In the genomic region with DNA sequence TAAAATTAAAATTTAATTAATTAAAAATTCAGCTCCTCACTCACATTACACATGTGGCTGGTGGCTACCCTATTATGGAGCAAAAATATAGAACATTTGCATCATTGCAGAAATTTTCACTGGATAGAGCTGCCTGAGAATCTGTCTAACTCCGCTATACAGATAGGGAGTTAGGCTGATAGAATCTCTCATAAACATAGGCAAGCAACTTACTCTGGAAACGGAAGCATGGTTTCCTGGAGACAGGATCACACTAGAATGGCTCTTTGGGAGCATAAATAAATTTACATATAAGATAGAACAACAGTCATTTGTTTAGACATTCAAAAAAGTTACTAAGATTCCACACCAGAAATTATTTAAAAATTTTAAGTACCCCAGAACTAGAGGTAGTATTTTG, we compare ENCODE assay signal across 8 cellular contexts. TPM values are rescaled to one million over a fixed set of nuclear protein-coding genes. Genes with fewer than 3 reads are reported as not detected.
"Had no signal": no experiment of that assay in that cellular context is flagged by ENCODE, and none has a peak within 500 bp of the region (broad histone marks: within the 10 kb centered on the region; RNA-seq: fewer than 3 reads in every experiment).

No MANE protein-coding gene starts in this region.

- H3K4me3 ChIP-seq: GM23338 had no signal

- H3K27ac Mint-ChIP-seq: GM23338, H9, IgD-negative memory B cell had no signal

- H3K4me3 Mint-ChIP-seq: GM23338, H9, IgD-negative memory B cell had no signal

- FAIRE-seq: H1, H54, HepG2 had no signal

- H3K9me3 Mint-ChIP-seq: GM23338, H9 had no signal

- DNase-seq: H9, HCEC 1CT had no signal

- ATAC-seq: GM23338, HepG2 had no signal

- H3K4me2 ChIP-seq: GM23338 had no signal

- H3K36me3 Mint-ChIP-seq: IgD-negative memory B cell had no signal

- H2AFZ ChIP-seq: GM23338 had no signal

- H3K27ac ChIP-seq: HL-60 had no signal

- H3K4me1 Mint-ChIP-seq: IgD-negative memory B cell had no signal

RNA-seq across cellular contexts. Expression of a gene that starts 12.2 kb away (rescaled TPM):
- total RNA-seq: HepG2 had no signal
- polyA plus RNA-seq: IgD-negative memory B cell had no signal
